1 cellular context compared by ENCODE assay signal in the genomic region with DNA sequence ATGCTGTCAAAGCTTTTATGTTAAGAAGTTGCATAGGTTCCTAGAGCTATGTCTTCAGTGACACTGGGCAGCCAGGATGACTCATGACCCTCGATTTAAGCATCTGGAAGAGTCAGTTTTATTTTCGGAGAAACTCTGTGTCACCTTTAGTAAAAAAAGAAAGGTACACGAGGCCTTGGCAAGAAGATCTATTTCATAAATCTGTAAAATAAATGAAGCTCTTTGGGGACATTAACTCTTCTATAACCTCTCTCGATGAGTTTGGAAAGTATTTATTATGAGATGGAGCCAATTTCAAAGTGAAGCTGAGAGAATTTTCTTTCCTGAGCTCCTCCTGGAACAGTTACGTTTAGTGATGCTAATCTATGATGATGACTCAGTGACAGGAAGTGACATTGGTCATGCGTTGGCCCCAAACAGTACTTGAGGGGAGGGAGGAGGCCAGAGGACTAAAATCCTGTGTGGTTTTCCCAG.
A peak's percentile ranks its signal among the peaks of the same experiment; 100 is the strongest.
TF ChIP-seq lines count a peak whose summit lies in the region.

No MANE protein-coding gene starts in this region.

TF ChIP-seq in K562, 482 proteins besides CTCF, POLR2A, EP300 and RAD21 (continued from another document and continues in another):
- TF ChIP-seq PRDM10 (IDR thresholded peaks at IDR 0.05; ENCODE audit: partially characterized antibody) (no peak), SMARCA4 (IDR thresholded peaks at IDR 0.05) (peak; percentile 75; the same call in 1 of the 2 replicates), ZNF274 (IDR thresholded peaks at IDR 0.05; ENCODE audit: borderline replicate concordance, low read depth, low read length) (no peak), GATAD2A (IDR thresholded peaks at IDR 0.05) (no peak), MTF1 (CRISPR knock-in tag; IDR thresholded peaks at IDR 0.05; ENCODE audit: borderline replicate concordance) (no peak), PYGO2 (tag; IDR thresholded peaks at IDR 0.05) (no peak), LEF1 (IDR thresholded peaks at IDR 0.05) (peak; percentile 82), E2F5 (CRISPR knock-in tag; IDR thresholded peaks at IDR 0.05) (no peak), TBL1XR1 (IDR thresholded peaks at IDR 0.05; ENCODE audit: low read length in 2 of 2) (0 out of 4 replicates have a peak, but pooled peaks of 1 of the 2 experiments have one; percentile 12), FOSL1 (tag; conservative IDR thresholded peaks at IDR 0.05) (peak; percentile 99), FOXM1 (IDR thresholded peaks at IDR 0.05; ENCODE audit: low read depth) (peak; percentile 45; the same call in 1 of the 2 replicates), FOXM1 (CRISPR knock-in tag; IDR thresholded peaks at IDR 0.05; ENCODE audit: low read depth) (no peak), PKNOX1 (IDR thresholded peaks at IDR 0.05) (peak; percentile 74), ZNF57 (CRISPR knock-in tag; IDR thresholded peaks at IDR 0.05) (no peak), WHSC1 (IDR thresholded peaks at IDR 0.05; ENCODE audit: low read length) (no peak), RHOXF2B (CRISPR knock-in tag; conservative IDR thresholded peaks at IDR 0.05) (no peak), NCOA1 (IDR thresholded peaks at IDR 0.05; ENCODE audit: low read depth) (no peak), ETV6 (IDR thresholded peaks at IDR 0.05; ENCODE audit: borderline replicate concordance in 1 of 2, low read depth in 2 of 2, low read length in 1 of 2) (no peak), ETV6 (CRISPR knock-in tag; IDR thresholded peaks at IDR 0.05; ENCODE audit: borderline replicate concordance) (no peak), GABPA (tag; conservative IDR thresholded peaks at IDR 0.05; ENCODE audit: low read depth) (peak; percentile 81), VEZF1 (CRISPR knock-in tag; IDR thresholded peaks at IDR 0.05) (peak; percentile 64), ZNF785 (CRISPR knock-in tag; IDR thresholded peaks at IDR 0.05) (no peak), ZNF395 (CRISPR knock-in tag; IDR thresholded peaks at IDR 0.05) (peak; percentile 43; the same call in 1 of the 2 replicates)
- TF ChIP-seq, protein P1, sequence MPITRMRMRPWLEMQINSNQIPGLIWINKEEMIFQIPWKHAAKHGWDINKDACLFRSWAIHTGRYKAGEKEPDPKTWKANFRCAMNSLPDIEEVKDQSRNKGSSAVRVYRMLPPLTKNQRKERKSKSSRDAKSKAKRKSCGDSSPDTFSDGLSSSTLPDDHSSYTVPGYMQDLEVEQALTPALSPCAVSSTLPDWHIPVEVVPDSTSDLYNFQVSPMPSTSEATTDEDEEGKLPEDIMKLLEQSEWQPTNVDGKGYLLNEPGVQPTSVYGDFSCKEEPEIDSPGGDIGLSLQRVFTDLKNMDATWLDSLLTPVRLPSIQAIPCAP (CRISPR knock-in tag; IDR thresholded peaks at IDR 0.05; ENCODE audit: borderline replicate concordance): no peak
- TF ChIP-seq, protein P2, sequence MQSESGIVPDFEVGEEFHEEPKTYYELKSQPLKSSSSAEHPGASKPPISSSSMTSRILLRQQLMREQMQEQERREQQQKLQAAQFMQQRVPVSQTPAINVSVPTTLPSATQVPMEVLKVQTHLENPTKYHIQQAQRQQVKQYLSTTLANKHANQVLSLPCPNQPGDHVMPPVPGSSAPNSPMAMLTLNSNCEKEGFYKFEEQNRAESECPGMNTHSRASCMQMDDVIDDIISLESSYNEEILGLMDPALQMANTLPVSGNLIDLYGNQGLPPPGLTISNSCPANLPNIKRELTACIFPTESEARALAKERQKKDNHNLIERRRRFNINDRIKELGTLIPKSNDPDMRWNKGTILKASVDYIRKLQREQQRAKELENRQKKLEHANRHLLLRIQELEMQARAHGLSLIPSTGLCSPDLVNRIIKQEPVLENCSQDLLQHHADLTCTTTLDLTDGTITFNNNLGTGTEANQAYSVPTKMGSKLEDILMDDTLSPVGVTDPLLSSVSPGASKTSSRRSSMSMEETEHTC (IDR thresholded peaks at IDR 0.05): peak; percentile 60; the same call in 1 of the 2 replicates
- TF ChIP-seq, protein P3, sequence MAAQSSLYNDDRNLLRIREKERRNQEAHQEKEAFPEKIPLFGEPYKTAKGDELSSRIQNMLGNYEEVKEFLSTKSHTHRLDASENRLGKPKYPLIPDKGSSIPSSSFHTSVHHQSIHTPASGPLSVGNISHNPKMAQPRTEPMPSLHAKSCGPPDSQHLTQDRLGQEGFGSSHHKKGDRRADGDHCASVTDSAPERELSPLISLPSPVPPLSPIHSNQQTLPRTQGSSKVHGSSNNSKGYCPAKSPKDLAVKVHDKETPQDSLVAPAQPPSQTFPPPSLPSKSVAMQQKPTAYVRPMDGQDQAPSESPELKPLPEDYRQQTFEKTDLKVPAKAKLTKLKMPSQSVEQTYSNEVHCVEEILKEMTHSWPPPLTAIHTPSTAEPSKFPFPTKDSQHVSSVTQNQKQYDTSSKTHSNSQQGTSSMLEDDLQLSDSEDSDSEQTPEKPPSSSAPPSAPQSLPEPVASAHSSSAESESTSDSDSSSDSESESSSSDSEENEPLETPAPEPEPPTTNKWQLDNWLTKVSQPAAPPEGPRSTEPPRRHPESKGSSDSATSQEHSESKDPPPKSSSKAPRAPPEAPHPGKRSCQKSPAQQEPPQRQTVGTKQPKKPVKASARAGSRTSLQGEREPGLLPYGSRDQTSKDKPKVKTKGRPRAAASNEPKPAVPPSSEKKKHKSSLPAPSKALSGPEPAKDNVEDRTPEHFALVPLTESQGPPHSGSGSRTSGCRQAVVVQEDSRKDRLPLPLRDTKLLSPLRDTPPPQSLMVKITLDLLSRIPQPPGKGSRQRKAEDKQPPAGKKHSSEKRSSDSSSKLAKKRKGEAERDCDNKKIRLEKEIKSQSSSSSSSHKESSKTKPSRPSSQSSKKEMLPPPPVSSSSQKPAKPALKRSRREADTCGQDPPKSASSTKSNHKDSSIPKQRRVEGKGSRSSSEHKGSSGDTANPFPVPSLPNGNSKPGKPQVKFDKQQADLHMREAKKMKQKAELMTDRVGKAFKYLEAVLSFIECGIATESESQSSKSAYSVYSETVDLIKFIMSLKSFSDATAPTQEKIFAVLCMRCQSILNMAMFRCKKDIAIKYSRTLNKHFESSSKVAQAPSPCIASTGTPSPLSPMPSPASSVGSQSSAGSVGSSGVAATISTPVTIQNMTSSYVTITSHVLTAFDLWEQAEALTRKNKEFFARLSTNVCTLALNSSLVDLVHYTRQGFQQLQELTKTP (IDR thresholded peaks at IDR 0.05; ENCODE audit: low read depth in 1 of 2, partially characterized antibody in 2 of 2): peak in 1 of 2 experiments; percentile 51
- TF ChIP-seq, protein P4, sequence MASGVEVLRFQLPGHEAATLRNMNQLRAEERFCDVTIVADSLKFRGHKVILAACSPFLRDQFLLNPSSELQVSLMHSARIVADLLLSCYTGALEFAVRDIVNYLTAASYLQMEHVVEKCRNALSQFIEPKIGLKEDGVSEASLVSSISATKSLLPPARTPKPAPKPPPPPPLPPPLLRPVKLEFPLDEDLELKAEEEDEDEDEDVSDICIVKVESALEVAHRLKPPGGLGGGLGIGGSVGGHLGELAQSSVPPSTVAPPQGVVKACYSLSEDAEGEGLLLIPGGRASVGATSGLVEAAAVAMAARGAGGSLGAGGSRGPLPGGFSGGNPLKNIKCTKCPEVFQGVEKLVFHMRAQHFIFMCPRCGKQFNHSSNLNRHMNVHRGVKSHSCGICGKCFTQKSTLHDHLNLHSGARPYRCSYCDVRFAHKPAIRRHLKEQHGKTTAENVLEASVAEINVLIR (CRISPR knock-in tag; IDR thresholded peaks at IDR 0.05): peak; percentile 69
